In genomic region chr5:12793373-12793772, GRCh38 we compare ENCODE assay signal across 24 cellular contexts.
DNase-seq lines count a peak whose midpoint lies in the region; ATAC-seq, FAIRE-seq and TF ChIP-seq lines count a peak whose summit lies in the region.
"Had no signal": no experiment of that assay in that cellular context is flagged by ENCODE, and none has a peak within 500 bp of the region (broad histone marks: within the 10 kb centered on the region; RNA-seq: fewer than 3 reads in every experiment).

No MANE protein-coding gene starts in this region.

- DNase-seq in A549 (ENCODE audit: low read depth in 1 of 2, low spot score in 1 of 2) (no peak), D721Med (ENCODE audit: insufficient read length, low spot score) (no peak), K562 (ENCODE audit: extremely low read depth in 1 of 4, low spot score in 3 of 4) (no peak), anterior cingulate cortex (lab: John Stamatoyannopoulos, UW) (no peak), T-helper 1 cell (no peak)
- DNase-seq: 8988T; AML-193; Caco-2; Calu3; CD4-positive, alpha-beta T cell; CD8-positive, alpha-beta T cell; DMS 273 treated with DMSO at 0.1 percent for 48 hours; DMS153; DMS53; DMS79; DND-41; EL; GDM1 had no signal

- BruUV-seq in K562 (replicated peaks; lab: Mats Ljungman, UMichigan) = no TSS peak

- H3K27me3 ChIP-seq in K562 (ENCODE audit: control insufficient read depth in 2 of 2, insufficient read depth in 2 of 2, low read length in 2 of 2) = no peaks in the 10 kb centered on the region
- H3K27me3 ChIP-seq: BLaER1 treated with 17β-estradiol and CSF1 and Interleukin-3, amounts not matched to agents 10 nM and 100 nM had no signal

- in situ Hi-C loops in K562 (cut with MboI) = no loop called here

- ATAC-seq in A549 = no peak
- no peak for ATAC-seq in K562
- ATAC-seq: CD8-positive, alpha-beta T cell; GM12878 had no signal

- no peaks in the 10 kb centered on the region for H3K79me2 ChIP-seq in K562 (ENCODE audit: control insufficient read depth, insufficient read depth, low read length)

- no peak overlapping the region for H3K4me3 ChIP-seq in A549
- H3K4me3 ChIP-seq in K562 = no peak overlapping the region
- H3K4me3 ChIP-seq: BLaER1 treated with 17β-estradiol and CSF1 and Interleukin-3, amounts not matched to agents 10 nM and 100 nM; GM12878 had no signal

- H3K9ac ChIP-seq in K562 (ENCODE audit: insufficient read depth in 1 of 2, low read depth in 2 of 2, low read length in 2 of 2) = no peak overlapping the region
- H3K9ac ChIP-seq: BLaER1 treated with 17β-estradiol and CSF1 and Interleukin-3, amounts not matched to agents 10 nM and 100 nM had no signal

- H3K9me1 ChIP-seq in K562 (ENCODE audit: control insufficient read depth, insufficient read depth, low read length) = no peaks in the 10 kb centered on the region

- TF ChIP-seq EP300 in A549 (IDR thresholded peaks at IDR 0.05) (no peak), K562 (IDR thresholded peaks at IDR 0.05; ENCODE audit: low read length) (no peak)

- CTCF ChIA-PET in A549 (lab: Yijun Ruan, JAX) = interaction anchor here (1.5 kb wide), 1 partner anchor 9 kb away, joined by 3 read pairs; no protein-coding TSS in a partner anchor
- CTCF ChIA-PET in K562 (lab: Yijun Ruan, JAX; ENCODE audit: low intra/inter-chr PET ratio) = no interaction called here

- no peak overlapping the region for H2AFZ ChIP-seq in K562 (ENCODE audit: low read depth, low read length)

- no peaks in the 10 kb centered on the region for H4K20me1 ChIP-seq in K562 (replicated peaks; ENCODE audit: control insufficient read depth, insufficient read depth, low read length)
- H4K20me1 ChIP-seq: BLaER1 treated with 17β-estradiol and CSF1 and Interleukin-3, amounts not matched to agents 10 nM and 100 nM had no signal

- no peak overlapping the region for H3K27ac ChIP-seq in A549
- H3K27ac ChIP-seq in K562 (ENCODE audit: extremely low read depth, low read depth, low read length) = no peak overlapping the region
- H3K27ac ChIP-seq: BLaER1 treated with 17β-estradiol and CSF1 and Interleukin-3, amounts not matched to agents 10 nM and 100 nM; C4-2B had no signal

- TF ChIP-seq POLR2A in A549 (IDR thresholded peaks at IDR 0.05; ENCODE audit: low read length) (no peak), K562 (conservative IDR thresholded peaks at IDR 0.05) (no peak)

- POLR2A ChIA-PET in A549 (lab: Yijun Ruan, JAX) = no interaction called here
- POLR2A ChIA-PET in K562 (lab: Yijun Ruan, JAX) = no interaction called here

- FAIRE-seq in A549 (lab: Jason Lieb, UNC) = no peak
- FAIRE-seq in D721Med (lab: Jason Lieb, UNC) = peak; percentile 64
- FAIRE-seq in K562 (lab: Jason Lieb, UNC) = no peak
- FAIRE-seq: A204.1, GM12878, GM12892, GM18507 had no signal

- no peaks in the 10 kb centered on the region; the same call in 2 of the 3 replicates for H3K9me3 ChIP-seq in A549
- H3K9me3 ChIP-seq in K562 (replicated peaks; ENCODE audit: control insufficient read depth, insufficient read depth, low read depth, low read length) = peaks cover 5% of the 10 kb centered on the region; the same call in 1 of the 2 replicates
- H3K9me3 ChIP-seq: Caco-2 had no signal

- intact Hi-C loops in K562 (cut with micrococcal nuclease) = no loop called here

- TF ChIP-seq CTCF in A549 (IDR thresholded peaks at IDR 0.05) (no peak), D721Med (IDR thresholded peaks at IDR 0.05; ENCODE audit: insufficient read depth, missing control alignments) (no peak), K562 (IDR thresholded peaks at IDR 0.05 in 2 of 3, conservative IDR thresholded peaks at IDR 0.05 in 1 of 3; ENCODE audit: insufficient read depth in 2 of 3, low read depth in 1 of 3, low read length in 3 of 3) (no peak)

- H3K4me2 ChIP-seq in A549 = no peak overlapping the region
- no peak overlapping the region for H3K4me2 ChIP-seq in K562 (ENCODE audit: insufficient read depth, low read length)
- H3K4me2 ChIP-seq: BLaER1 treated with 17β-estradiol and CSF1 and Interleukin-3, amounts not matched to agents 10 nM and 100 nM had no signal

- TF ChIP-seq RAD21 in A549 (conservative IDR thresholded peaks at IDR 0.05 in 1 of 2, IDR thresholded peaks at IDR 0.05 in 1 of 2) (no peak), K562 (CRISPR knock-in tag; conservative IDR thresholded peaks at IDR 0.05 in 1 of 2, IDR thresholded peaks at IDR 0.05 in 1 of 2) (no peak)

- H3K4me1 ChIP-seq in A549 (no peaks in the 10 kb centered on the region), K562 (replicated peaks in 1 of 2; ENCODE audit: control insufficient read depth in 2 of 2, insufficient read depth in 2 of 2, low read length in 2 of 2) (peaks cover 0 to 11% of the 10 kb centered on the region in 2 experiments; a peak in 1 of 5 replicates)
- H3K4me1 ChIP-seq: BLaER1 treated with 17β-estradiol and CSF1 and Interleukin-3, amounts not matched to agents 10 nM and 100 nM; Caco-2 had no signal

- H3K36me3 ChIP-seq in K562 (ENCODE audit: control insufficient read depth, insufficient read depth, low read length) = no peaks in the 10 kb centered on the region
- H3K36me3 ChIP-seq: BLaER1 treated with 17β-estradiol and CSF1 and Interleukin-3, amounts not matched to agents 10 nM and 100 nM had no signal

- WGBS in A549 (ENCODE audit: missing lambda C conversion rate) = 70% methylated on average over 1 of the region's 1 CpG
- WGBS in K562 (ENCODE audit: insufficient coverage, low coverage, missing lambda C conversion rate) = 40% methylated on average over 1 of the region's 1 CpG

TF ChIP-seq in A549, 52 proteins besides CTCF, POLR2A, EP300 and RAD21:
- TF ChIP-seq MAFK (IDR thresholded peaks at IDR 0.05; ENCODE audit: partially characterized antibody) (peak; percentile 81), JUNB (IDR thresholded peaks at IDR 0.05) (no peak), JUN (IDR thresholded peaks at IDR 0.05) (no peak), RARB (CRISPR knock-in tag; IDR thresholded peaks at IDR 0.05) (no peak), HES2 (IDR thresholded peaks at IDR 0.05) (no peak)
- TF ChIP-seq, protein P1, sequence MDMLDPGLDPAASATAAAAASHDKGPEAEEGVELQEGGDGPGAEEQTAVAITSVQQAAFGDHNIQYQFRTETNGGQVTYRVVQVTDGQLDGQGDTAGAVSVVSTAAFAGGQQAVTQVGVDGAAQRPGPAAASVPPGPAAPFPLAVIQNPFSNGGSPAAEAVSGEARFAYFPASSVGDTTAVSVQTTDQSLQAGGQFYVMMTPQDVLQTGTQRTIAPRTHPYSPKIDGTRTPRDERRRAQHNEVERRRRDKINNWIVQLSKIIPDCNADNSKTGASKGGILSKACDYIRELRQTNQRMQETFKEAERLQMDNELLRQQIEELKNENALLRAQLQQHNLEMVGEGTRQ (IDR thresholded peaks at IDR 0.05) = no peak

TF ChIP-seq in K562, 482 proteins besides CTCF, POLR2A, EP300 and RAD21 (continues in another document):
- TF ChIP-seq, protein P2, sequence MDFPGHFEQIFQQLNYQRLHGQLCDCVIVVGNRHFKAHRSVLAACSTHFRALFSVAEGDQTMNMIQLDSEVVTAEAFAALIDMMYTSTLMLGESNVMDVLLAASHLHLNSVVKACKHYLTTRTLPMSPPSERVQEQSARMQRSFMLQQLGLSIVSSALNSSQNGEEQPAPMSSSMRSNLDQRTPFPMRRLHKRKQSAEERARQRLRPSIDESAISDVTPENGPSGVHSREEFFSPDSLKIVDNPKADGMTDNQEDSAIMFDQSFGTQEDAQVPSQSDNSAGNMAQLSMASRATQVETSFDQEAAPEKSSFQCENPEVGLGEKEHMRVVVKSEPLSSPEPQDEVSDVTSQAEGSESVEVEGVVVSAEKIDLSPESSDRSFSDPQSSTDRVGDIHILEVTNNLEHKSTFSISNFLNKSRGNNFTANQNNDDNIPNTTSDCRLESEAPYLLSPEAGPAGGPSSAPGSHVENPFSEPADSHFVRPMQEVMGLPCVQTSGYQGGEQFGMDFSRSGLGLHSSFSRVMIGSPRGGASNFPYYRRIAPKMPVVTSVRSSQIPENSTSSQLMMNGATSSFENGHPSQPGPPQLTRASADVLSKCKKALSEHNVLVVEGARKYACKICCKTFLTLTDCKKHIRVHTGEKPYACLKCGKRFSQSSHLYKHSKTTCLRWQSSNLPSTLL (IDR thresholded peaks at IDR 0.05) = no peak
- no peak for TF ChIP-seq EWSR1 (IDR thresholded peaks at IDR 0.05; ENCODE audit: borderline replicate concordance, low read depth, partially characterized antibody)
- no peak for TF ChIP-seq REST (CRISPR knock-in tag; IDR thresholded peaks at IDR 0.05; ENCODE audit: low read depth)
- TF ChIP-seq, protein P3, sequence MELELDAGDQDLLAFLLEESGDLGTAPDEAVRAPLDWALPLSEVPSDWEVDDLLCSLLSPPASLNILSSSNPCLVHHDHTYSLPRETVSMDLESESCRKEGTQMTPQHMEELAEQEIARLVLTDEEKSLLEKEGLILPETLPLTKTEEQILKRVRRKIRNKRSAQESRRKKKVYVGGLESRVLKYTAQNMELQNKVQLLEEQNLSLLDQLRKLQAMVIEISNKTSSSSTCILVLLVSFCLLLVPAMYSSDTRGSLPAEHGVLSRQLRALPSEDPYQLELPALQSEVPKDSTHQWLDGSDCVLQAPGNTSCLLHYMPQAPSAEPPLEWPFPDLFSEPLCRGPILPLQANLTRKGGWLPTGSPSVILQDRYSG (tag; conservative IDR thresholded peaks at IDR 0.05; ENCODE audit: low read depth) = no peak
- TF ChIP-seq MTA1 (IDR thresholded peaks at IDR 0.05; ENCODE audit: borderline replicate concordance) = no peak
- peak; percentile 47 for TF ChIP-seq C11orf30 (IDR thresholded peaks at IDR 0.05; ENCODE audit: low read depth)

Comparison
In these comparisons a context has a peak if more than half of its experiments do, and no peak if none do; other contexts are left out.
1. Of the 35 proteins assayed by ChIP-seq in both K562 and A549: peak only in K562: none; only in A549: none; in both: MAFK; in neither: 34.